Comparison of ENCODE assay signal across 18 cellular contexts in genomic region chr5:63155310-63155631, GRCh38.
DNase-seq lines count a peak whose midpoint lies in the region; ATAC-seq and TF ChIP-seq lines count a peak whose summit lies in the region.
"Had no signal": no experiment of that assay in that cellular context is flagged by ENCODE, and none has a peak within 500 bp of the region (broad histone marks: within the 10 kb centered on the region; RNA-seq: fewer than 3 reads in every experiment).

No MANE protein-coding gene starts in this region.

- H3K9me3 Mint-ChIP-seq in Caco-2 (ENCODE audit: unreplicated experiment) (peaks cover 9% of the 10 kb centered on the region), endodermal cell (no peaks in the 10 kb centered on the region)

- peak; percentile 24 for ATAC-seq in left lobe of liver
- ATAC-seq: GM12878, HCT116 had no signal

- H3K4me1 ChIP-seq in Caco-2 = peaks cover 12% of the 10 kb centered on the region
- no peaks in the 10 kb centered on the region for H3K4me1 ChIP-seq in endodermal cell (ENCODE audit: control insufficient read depth, insufficient read depth, low read length)
- no peaks in the 10 kb centered on the region for H3K4me1 ChIP-seq in OCI-LY7 (ENCODE audit: insufficient read depth, low read length, poor library complexity, severe bottlenecking)
- H3K4me1 ChIP-seq in PC-9 (replicated peaks; ENCODE audit: insufficient read depth) = no peaks in the 10 kb centered on the region

- H4K20me1 ChIP-seq in OCI-LY7 (ENCODE audit: insufficient read depth, low read length) (no peaks in the 10 kb centered on the region), PC-9 (ENCODE audit: insufficient read depth) (no peaks in the 10 kb centered on the region)

- intact Hi-C loops in Caco-2 (cut with micrococcal nuclease; ENCODE audit: unreplicated experiment) = no loop called here
- intact Hi-C loops in OCI-LY7 (cut with micrococcal nuclease; ENCODE audit: unreplicated experiment) = no loop called here
- intact Hi-C loops in PC-9 (cut with micrococcal nuclease; ENCODE audit: unreplicated experiment) = no loop called here

- H3K4me2 ChIP-seq in OCI-LY7 (ENCODE audit: low read length) (no peak overlapping the region), PC-9 (no peak overlapping the region)

- POLR2A ChIA-PET in Caco-2 (lab: Charles Lee) = no interaction called here
- POLR2A ChIA-PET in OCI-LY7 (lab: Charles Lee) = no interaction called here
- POLR2A ChIA-PET in PC-9 (lab: Charles Lee; ENCODE audit: unreplicated experiment) = no interaction called here

- H3K4me3 ChIP-seq in Caco-2 (ENCODE audit: low read depth, low read length) (no peak overlapping the region), endodermal cell (ENCODE audit: low read length) (peak overlapping the region; percentile 5), OCI-LY7 (ENCODE audit: low read depth, low read length, poor library complexity, severe bottlenecking) (no peak overlapping the region), PC-9 (no peak overlapping the region)
- H3K4me3 ChIP-seq: GM12878 had no signal

- H3K4me1 Mint-ChIP-seq in Caco-2 (ENCODE audit: low read depth, unreplicated experiment) (peaks cover 8% of the 10 kb centered on the region), endodermal cell (peaks cover 9% of the 10 kb centered on the region)
- H3K4me1 Mint-ChIP-seq: CD4-positive, alpha-beta memory T cell had no signal

- CTCF ChIA-PET in Caco-2 (lab: Charles Lee) = no interaction called here
- CTCF ChIA-PET in OCI-LY7 (lab: Charles Lee; ENCODE audit: unreplicated experiment) = no interaction called here
- CTCF ChIA-PET in PC-9 (lab: Charles Lee) = no interaction called here

- H3K27ac Mint-ChIP-seq in Caco-2 (ENCODE audit: unreplicated experiment) (peak overlapping the region; percentile 63), endodermal cell (no peak overlapping the region)
- H3K27ac Mint-ChIP-seq: CD4-positive, alpha-beta memory T cell; HFFc6 had no signal

- 80 to 92% methylated on average over 1 to 2 of the region's 2 CpGs for WGBS in endodermal cell (ENCODE audit: insufficient coverage in 1 of 2, insufficient read length in 1 of 2), 2 experiments

- H3K27ac ChIP-seq in endodermal cell (ENCODE audit: low read depth, low read length) (no peak overlapping the region), OCI-LY7 (ENCODE audit: low read depth, low read length, poor library complexity, severe bottlenecking) (no peak overlapping the region), PC-9 (no peak overlapping the region)
- H3K27ac ChIP-seq: C4-2B had no signal

- H3K36me3 ChIP-seq in Caco-2 (ENCODE audit: control insufficient read depth, insufficient read depth, low read length) (no peaks in the 10 kb centered on the region), endodermal cell (ENCODE audit: control insufficient read depth, insufficient read depth, low read length) (no peaks in the 10 kb centered on the region), OCI-LY7 (ENCODE audit: insufficient read depth, low read length) (no peaks in the 10 kb centered on the region), PC-9 (ENCODE audit: low read depth) (no peaks in the 10 kb centered on the region)

- H3F3A ChIP-seq in PC-9 (ENCODE audit: insufficient read depth, low read depth) = no peaks in the 10 kb centered on the region

- H3K4me3 Mint-ChIP-seq in Caco-2 (ENCODE audit: unreplicated experiment) = no peak overlapping the region
- no peak overlapping the region for H3K4me3 Mint-ChIP-seq in endodermal cell
- H3K4me3 Mint-ChIP-seq: CD4-positive, alpha-beta memory T cell; HFFc6 had no signal

- H2AFZ ChIP-seq in OCI-LY7 (ENCODE audit: low read length) (no peak overlapping the region), PC-9 (no peak overlapping the region)

- no peak overlapping the region for H3K9ac ChIP-seq in endodermal cell (ENCODE audit: extremely low read depth, low read length, poor library complexity, severe bottlenecking)

- TF ChIP-seq CTCF in Caco-2 (IDR thresholded peaks at IDR 0.05; ENCODE audit: insufficient read depth in 1 of 2, low read depth in 1 of 2, low read length in 1 of 2, severe bottlenecking in 1 of 2, unreplicated experiment in 1 of 2) (no peak), endodermal cell (conservative IDR thresholded peaks at IDR 0.05) (no peak), OCI-LY7 (conservative IDR thresholded peaks at IDR 0.05; ENCODE audit: low read length) (no peak), PC-9 (conservative IDR thresholded peaks at IDR 0.05) (no peak)

- H3K27me3 ChIP-seq in Caco-2 (replicated peaks; ENCODE audit: control insufficient read depth, insufficient read depth, low read length) (no peaks in the 10 kb centered on the region), endodermal cell (ENCODE audit: control insufficient read depth, insufficient read depth, low read length, poor library complexity, severe bottlenecking) (no peaks in the 10 kb centered on the region), PC-9 (ENCODE audit: insufficient read depth, low read depth) (no peaks in the 10 kb centered on the region)

- H3K79me2 ChIP-seq in OCI-LY7 (ENCODE audit: insufficient read depth, low read depth, low read length) (no peaks in the 10 kb centered on the region), PC-9 (ENCODE audit: low read depth) (no peaks in the 10 kb centered on the region)

- H3K36me3 Mint-ChIP-seq in Caco-2 (ENCODE audit: insufficient read depth, unreplicated experiment) = no peaks in the 10 kb centered on the region
- H3K36me3 Mint-ChIP-seq in endodermal cell (ENCODE audit: low read depth) = no peaks in the 10 kb centered on the region
- H3K36me3 Mint-ChIP-seq: CD4-positive, alpha-beta memory T cell had no signal

- H3K27me3 Mint-ChIP-seq in Caco-2 (ENCODE audit: insufficient read depth, unreplicated experiment) = no peaks in the 10 kb centered on the region
- no peaks in the 10 kb centered on the region for H3K27me3 Mint-ChIP-seq in endodermal cell (ENCODE audit: insufficient read depth)
- H3K27me3 Mint-ChIP-seq: CD4-positive, alpha-beta memory T cell had no signal

- H3K9me2 ChIP-seq in OCI-LY7 (ENCODE audit: insufficient read depth, low read length) = no peaks in the 10 kb centered on the region
- H3K9me2 ChIP-seq in PC-9 (ENCODE audit: insufficient read depth) = no peaks in the 10 kb centered on the region

- no TSS peak for BruUV-seq in Caco-2 (replicated peaks; lab: Mats Ljungman, UMichigan)
- BruUV-seq in OCI-LY7 (replicated peaks; lab: Mats Ljungman, UMichigan) = no TSS peak
- no TSS peak for BruUV-seq in PC-9 (replicated peaks; lab: Mats Ljungman, UMichigan)

- DNase-seq in Caco-2 (no peak), endodermal cell (no peak), left lobe of liver (ENCODE audit: low spot score) (no peak), OCI-LY7 (ENCODE audit: low spot score) (no peak), SIG-M5 (lab: John Stamatoyannopoulos, UW) (no peak), PC-9 (no peak)
- DNase-seq: AML-193; CD4-positive, alpha-beta memory T cell; DMS 273 treated with DMSO at 0.1 percent for 48 hours; DMS53; DND-41; EL; GOT3; H7; HFFc6 had no signal

- H3K9me3 ChIP-seq in Caco-2 (no peaks in the 10 kb centered on the region), endodermal cell (ENCODE audit: control insufficient read depth, low read length) (peaks cover 13% of the 10 kb centered on the region), OCI-LY7 (ENCODE audit: low read length) (no peaks in the 10 kb centered on the region), PC-9 (ENCODE audit: insufficient read depth, low read depth) (no peaks in the 10 kb centered on the region)
